In the genomic region with DNA sequence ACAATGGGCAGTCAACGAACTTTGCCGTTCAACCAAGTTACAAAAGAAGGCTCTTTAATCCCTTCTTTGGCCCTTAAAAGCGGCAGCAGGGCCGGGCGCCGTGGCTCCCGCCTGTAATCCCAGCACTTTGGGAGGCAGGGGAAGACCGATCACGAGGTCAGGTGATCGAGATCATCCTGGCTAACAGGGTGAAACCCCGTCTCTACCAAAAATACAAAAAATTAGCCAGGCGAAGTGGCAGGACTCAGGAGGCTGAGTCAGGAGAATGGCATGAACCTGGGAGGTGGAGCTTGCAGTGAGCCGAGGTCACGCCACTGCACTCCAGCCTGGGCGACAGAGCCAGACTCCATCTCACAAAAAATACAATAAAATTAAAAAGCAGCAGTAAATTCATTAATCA, we compare ENCODE assay signal across 1 cellular context.
TF ChIP-seq lines count a peak whose summit lies in the region.

No MANE protein-coding gene starts in this region.

TF ChIP-seq in HepG2, 621 proteins besides CTCF, POLR2A, EP300 and RAD21 (continued from another document):
- TF ChIP-seq FOSL1 (CRISPR knock-in tag; IDR thresholded peaks at IDR 0.05; ENCODE audit: borderline replicate concordance), result peak; percentile 86
- 0 out of 2 replicates have a peak, but pooled peaks have one; percentile 30 for TF ChIP-seq ZNF572 (CRISPR knock-in tag; IDR thresholded peaks at IDR 0.05)
- TF ChIP-seq SP5 (CRISPR knock-in tag; IDR thresholded peaks at IDR 0.05; ENCODE audit: borderline replicate concordance, low read depth), result peak; percentile 46; the same call in 1 of the 2 replicates
- peak; percentile 88 for TF ChIP-seq ZNF501 (CRISPR knock-in tag; IDR thresholded peaks at IDR 0.05)
- TF ChIP-seq ARID4A (CRISPR knock-in tag; IDR thresholded peaks at IDR 0.05; ENCODE audit: borderline replicate concordance), result peak; percentile 35; the same call in 1 of the 2 replicates
- peak; percentile 93 for TF ChIP-seq ATF3 (CRISPR knock-in tag; IDR thresholded peaks at IDR 0.05)
- TF ChIP-seq SIN3A (IDR thresholded peaks at IDR 0.05; ENCODE audit: borderline replicate concordance, low read depth, low read length), result 0 out of 2 replicates have a peak, but pooled peaks have one; percentile 44
- peak; percentile 44; the same call in 1 of the 2 replicates for TF ChIP-seq POLR2G (IDR thresholded peaks at IDR 0.05; ENCODE audit: low read depth, low read length)
- TF ChIP-seq JUN (CRISPR knock-in tag; IDR thresholded peaks at IDR 0.05), result peak; percentile 61; the same call in 1 of the 2 replicates
- peak; percentile 42 for TF ChIP-seq SALL1 (CRISPR knock-in tag; IDR thresholded peaks at IDR 0.05)
- peak; percentile 69 for TF ChIP-seq TEAD3 (CRISPR knock-in tag; optimal IDR thresholded peaks at IDR 0.05; ENCODE audit: borderline replicate concordance)
- TF ChIP-seq ZMYM4 (CRISPR knock-in tag; IDR thresholded peaks at IDR 0.05), result peak; percentile 31; the same call in 1 of the 2 replicates
- TF ChIP-seq ZNF891 (CRISPR knock-in tag; IDR thresholded peaks at IDR 0.05), result 0 out of 2 replicates have a peak, but pooled peaks have one; percentile 27
- TF ChIP-seq ZNF136 (CRISPR knock-in tag; IDR thresholded peaks at IDR 0.05; ENCODE audit: low read depth), result peak; percentile 54; the same call in 1 of the 2 replicates
- peak; percentile 57; the same call in 1 of the 2 replicates for TF ChIP-seq ZNF292 (CRISPR knock-in tag; IDR thresholded peaks at IDR 0.05; ENCODE audit: borderline replicate concordance, low read depth)
- peak; percentile 97 for TF ChIP-seq ZNF441 (CRISPR knock-in tag; IDR thresholded peaks at IDR 0.05; ENCODE audit: borderline replicate concordance)
- TF ChIP-seq HMG20A (CRISPR knock-in tag; IDR thresholded peaks at IDR 0.05; ENCODE audit: borderline replicate concordance), result 0 out of 2 replicates have a peak, but pooled peaks have one; percentile 15
- TF ChIP-seq, protein P1, sequence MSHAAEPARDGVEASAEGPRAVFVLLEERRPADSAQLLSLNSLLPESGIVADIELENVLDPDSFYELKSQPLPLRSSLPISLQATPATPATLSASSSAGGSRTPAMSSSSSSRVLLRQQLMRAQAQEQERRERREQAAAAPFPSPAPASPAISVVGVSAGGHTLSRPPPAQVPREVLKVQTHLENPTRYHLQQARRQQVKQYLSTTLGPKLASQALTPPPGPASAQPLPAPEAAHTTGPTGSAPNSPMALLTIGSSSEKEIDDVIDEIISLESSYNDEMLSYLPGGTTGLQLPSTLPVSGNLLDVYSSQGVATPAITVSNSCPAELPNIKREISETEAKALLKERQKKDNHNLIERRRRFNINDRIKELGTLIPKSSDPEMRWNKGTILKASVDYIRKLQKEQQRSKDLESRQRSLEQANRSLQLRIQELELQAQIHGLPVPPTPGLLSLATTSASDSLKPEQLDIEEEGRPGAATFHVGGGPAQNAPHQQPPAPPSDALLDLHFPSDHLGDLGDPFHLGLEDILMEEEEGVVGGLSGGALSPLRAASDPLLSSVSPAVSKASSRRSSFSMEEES (CRISPR knock-in tag; IDR thresholded peaks at IDR 0.05), result 0 out of 2 replicates have a peak, but pooled peaks have one; percentile 43
- TF ChIP-seq ZNF337 (CRISPR knock-in tag; IDR thresholded peaks at IDR 0.05; ENCODE audit: borderline replicate concordance, low read depth), result 0 out of 2 replicates have a peak, but pooled peaks have one; percentile 55
